Comparison of ENCODE assay signal across 8 cellular contexts in genomic region chr14:59254911-59255545, GRCh38.
DNase-seq lines count a peak whose midpoint lies in the region; ATAC-seq and TF ChIP-seq lines count a peak whose summit lies in the region.

No MANE protein-coding gene starts in this region.

- DNase-seq in AG09319 (ENCODE audit: extremely low read depth, low read depth) = peak; percentile 15
- peak; percentile 77 for DNase-seq in amniotic epithelial cell (ENCODE audit: low read depth)
- DNase-seq in lung microvascular endothelial cell (ENCODE audit: low read depth in 2 of 2) = peak; percentile 45 to 75
- no peak for DNase-seq in NAMALWA (ENCODE audit: low spot score)
- no peak for DNase-seq in stimulated activated naive CD8-positive, alpha-beta T cell treated with anti-CD3 and anti-CD28 coated beads, Interleukin-15, amount 100 ng/mL, for 72 hours
- DNase-seq in activated gamma-delta T cell (lab: John Stamatoyannopoulos, UW) = no peak
- no peak for DNase-seq in occipital lobe (lab: John Stamatoyannopoulos, UW)

- TF ChIP-seq CTCF in AG09319 (IDR thresholded peaks at IDR 0.05; ENCODE audit: low read depth, low read length) = no peak

- no peaks in the 10 kb centered on the region for H3K9me3 Mint-ChIP-seq in stimulated activated naive CD8-positive, alpha-beta T cell treated with anti-CD3 and anti-CD28 coated beads, Interleukin-15, amount 100 ng/mL, for 72 hours

- H3K4me1 Mint-ChIP-seq in stimulated activated naive CD8-positive, alpha-beta T cell treated with anti-CD3 and anti-CD28 coated beads, Interleukin-15, amount 100 ng/mL, for 72 hours = peaks cover 6% of the 10 kb centered on the region

- H3K27me3 Mint-ChIP-seq in stimulated activated naive CD8-positive, alpha-beta T cell treated with anti-CD3 and anti-CD28 coated beads, Interleukin-15, amount 100 ng/mL, for 72 hours = no peaks in the 10 kb centered on the region

- H3K4me3 Mint-ChIP-seq in stimulated activated naive CD8-positive, alpha-beta T cell treated with anti-CD3 and anti-CD28 coated beads, Interleukin-15, amount 100 ng/mL, for 72 hours = no peak overlapping the region

- H3K27ac Mint-ChIP-seq in stimulated activated naive CD8-positive, alpha-beta T cell treated with anti-CD3 and anti-CD28 coated beads, Interleukin-15, amount 100 ng/mL, for 72 hours = no peak overlapping the region

- ATAC-seq in HG02678 (IDR thresholded peaks at IDR 0.05; ENCODE audit: unreplicated experiment) = peak; percentile 77
- ATAC-seq in stimulated activated naive CD8-positive, alpha-beta T cell treated with anti-CD3 and anti-CD28 coated beads, Interleukin-15, amount 100 ng/mL, for 72 hours = no peak

Comparison
In these comparisons a context has a peak if more than half of its experiments do, and no peak if none do; other contexts are left out.
1. DNase-seq: peak in AG09319 (single experiment), amniotic epithelial cell (single experiment) and lung microvascular endothelial cell (2 of 2); none in NAMALWA (single experiment), stimulated activated naive CD8-positive, alpha-beta T cell treated with anti-CD3 and anti-CD28 coated beads, Interleukin-15, amount 100 ng/mL, for 72 hours (0 of 2), activated gamma-delta T cell (single experiment) and occipital lobe (single experiment).